17 cellular contexts compared by ENCODE assay signal in the genomic region with DNA sequence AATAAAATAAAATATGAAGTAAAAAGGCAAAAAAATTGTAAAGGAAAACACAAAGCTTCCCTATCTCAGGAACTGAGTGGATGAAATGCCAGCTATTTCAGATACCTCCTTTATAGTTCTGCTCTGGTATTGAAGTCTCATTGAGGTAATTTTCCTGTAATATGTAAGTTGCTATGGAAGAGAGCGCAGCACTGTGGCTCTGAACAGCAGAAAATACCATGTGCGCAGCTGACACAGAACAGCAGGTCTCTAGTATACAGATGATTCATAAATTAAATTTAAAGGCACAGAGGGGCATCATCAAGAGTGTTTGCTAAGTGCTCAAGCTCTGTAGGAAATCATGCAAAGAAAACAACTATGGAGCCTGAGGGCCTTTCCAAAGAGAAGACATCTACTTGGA.
DNase-seq lines count a peak whose midpoint lies in the region; ATAC-seq lines count a peak whose summit lies in the region.
"Had no signal": no experiment of that assay in that cellular context is flagged by ENCODE, and none has a peak within 500 bp of the region (broad histone marks: within the 10 kb centered on the region; RNA-seq: fewer than 3 reads in every experiment).

No MANE protein-coding gene starts in this region.

- peak; percentile 67 for DNase-seq in DMS53 treated with DMSO at 0.1 percent for 48 hours (lab: John Stamatoyannopoulos, UW; ENCODE audit: unreplicated experiment)
- peak; percentile 10 to 40 for DNase-seq in NCI-H1930 (lab: John Stamatoyannopoulos, UW)
- peak; percentile 24 to 36 for DNase-seq in NCI-H446 (lab: John Stamatoyannopoulos, UW)
- peak; percentile 7 for DNase-seq in foreskin melanocyte
- no peak for DNase-seq in kidney glomerular epithelial cell (lab: John Stamatoyannopoulos, UW)
- DNase-seq in retina, result no peak
- DNase-seq: ACHN; AML-193; CD4-positive, CD25-positive, alpha-beta regulatory T cell; DMS79 treated with DMSO at 0.1 percent for 48 hours; H9; NCI-H1436 treated with DMSO at 0.1 percent for 48 hours; NCI-H82; T-helper 1 cell had no signal

- no peak for ATAC-seq in HG03520 (IDR thresholded peaks at IDR 0.05; ENCODE audit: unreplicated experiment)
- ATAC-seq in GM21515 (IDR thresholded peaks at IDR 0.05; ENCODE audit: unreplicated experiment), result no peak
- ATAC-seq: SK-N-SH treated with all-trans-retinoic acid at 6 μM for 48 hours had no signal

Comparison
In these comparisons a context has a peak if more than half of its experiments do, and no peak if none do; other contexts are left out.
1. DNase-seq: peak in DMS53 treated with DMSO at 0.1 percent for 48 hours (single experiment), NCI-H1930 (2 of 2), NCI-H446 (2 of 2) and foreskin melanocyte (single experiment); none in kidney glomerular epithelial cell (single experiment) and retina (single experiment).